In the genomic region with DNA sequence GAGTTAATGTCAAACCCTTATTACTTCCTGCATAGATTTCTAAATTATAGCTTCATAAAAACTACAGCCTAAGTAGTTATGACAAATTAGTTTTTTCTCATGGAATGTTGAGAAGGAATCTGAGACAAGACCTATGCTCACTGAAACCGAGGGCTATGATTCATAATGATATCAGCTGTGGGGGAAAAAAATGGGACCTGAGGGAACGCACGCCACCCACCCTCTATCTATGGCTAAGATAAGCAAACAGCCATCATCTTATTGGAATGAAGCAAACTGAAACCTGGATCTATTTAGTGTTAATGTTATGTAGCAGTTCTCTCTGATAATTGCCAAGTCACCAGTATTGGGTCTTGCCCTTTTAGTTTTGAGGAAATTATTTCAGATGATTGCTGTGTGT, we compare ENCODE assay signal across 12 cellular contexts.
DNase-seq lines count a peak whose midpoint lies in the region; TF ChIP-seq lines count a peak whose summit lies in the region.
"Had no signal": no experiment of that assay in that cellular context is flagged by ENCODE, and none has a peak within 500 bp of the region (broad histone marks: within the 10 kb centered on the region; RNA-seq: fewer than 3 reads in every experiment).

No MANE protein-coding gene starts in this region.

- peak; percentile 9 for DNase-seq in HCEC 1CT
- peak; percentile 61 to 78 for DNase-seq in SJCRH30
- peak; percentile 78 for DNase-seq in fibroblast of peridontal ligament (ENCODE audit: extremely low read depth)
- DNase-seq in renal cortical epithelial cell (ENCODE audit: low read depth): peak; percentile 57
- DNase-seq in tibial artery: no peak
- no peak for DNase-seq in NOMO-1 (lab: John Stamatoyannopoulos, UW; ENCODE audit: unreplicated experiment in 2 of 2)
- no peak for DNase-seq in DMS114 treated with DMSO at 0.1 percent for 48 hours (lab: John Stamatoyannopoulos, UW; ENCODE audit: unreplicated experiment)
- DNase-seq in posterior cingulate gyrus: no peak
- DNase-seq: DMS153, NCI-H187, right lobe of liver had no signal

- intact Hi-C loops in tibial artery (cut with DNase I; ENCODE audit: low total_unique reads) (no loop called here), posterior cingulate gyrus (cut with DNase I) (no loop called here)

- TF ChIP-seq CTCF in tibial artery (IDR thresholded peaks at IDR 0.05): no peak

- H3K9me3 ChIP-seq in SJCRH30 (replicated peaks) (no peaks in the 10 kb centered on the region), tibial artery (no peaks in the 10 kb centered on the region)
- H3K9me3 ChIP-seq: right lobe of liver, vagina had no signal

- no peaks in the 10 kb centered on the region for H3K36me3 ChIP-seq in SJCRH30
- H3K36me3 ChIP-seq in tibial artery: no peaks in the 10 kb centered on the region
- H3K36me3 ChIP-seq: right lobe of liver, vagina had no signal

- peak overlapping the region; percentile 94 for H3K27ac ChIP-seq in SJCRH30
- H3K27ac ChIP-seq in tibial artery: no peak overlapping the region
- H3K27ac ChIP-seq: right lobe of liver, vagina had no signal

- H3K27me3 ChIP-seq in SJCRH30 (no peaks in the 10 kb centered on the region), tibial artery (no peaks in the 10 kb centered on the region)
- H3K27me3 ChIP-seq: right lobe of liver, vagina had no signal

- H3K4me1 ChIP-seq in SJCRH30: peaks cover 39% of the 10 kb centered on the region
- no peaks in the 10 kb centered on the region for H3K4me1 ChIP-seq in tibial artery
- H3K4me1 ChIP-seq: right lobe of liver, vagina had no signal

- peak overlapping the region; percentile 3; the same call in 1 of the 2 replicates for H3K4me3 ChIP-seq in SJCRH30
- H3K4me3 ChIP-seq in tibial artery: no peak overlapping the region
- H3K4me3 ChIP-seq: right lobe of liver, vagina had no signal

Comparison
In these comparisons a context has a peak if more than half of its experiments do, and no peak if none do; other contexts are left out.
1. DNase-seq: peak in HCEC 1CT (single experiment), SJCRH30 (2 of 2), fibroblast of peridontal ligament (single experiment) and renal cortical epithelial cell (single experiment); none in tibial artery (0 of 2), NOMO-1 (0 of 2), DMS114 treated with DMSO at 0.1 percent for 48 hours (single experiment) and posterior cingulate gyrus (0 of 10).